9 cellular contexts compared by ENCODE assay signal in the genomic region with DNA sequence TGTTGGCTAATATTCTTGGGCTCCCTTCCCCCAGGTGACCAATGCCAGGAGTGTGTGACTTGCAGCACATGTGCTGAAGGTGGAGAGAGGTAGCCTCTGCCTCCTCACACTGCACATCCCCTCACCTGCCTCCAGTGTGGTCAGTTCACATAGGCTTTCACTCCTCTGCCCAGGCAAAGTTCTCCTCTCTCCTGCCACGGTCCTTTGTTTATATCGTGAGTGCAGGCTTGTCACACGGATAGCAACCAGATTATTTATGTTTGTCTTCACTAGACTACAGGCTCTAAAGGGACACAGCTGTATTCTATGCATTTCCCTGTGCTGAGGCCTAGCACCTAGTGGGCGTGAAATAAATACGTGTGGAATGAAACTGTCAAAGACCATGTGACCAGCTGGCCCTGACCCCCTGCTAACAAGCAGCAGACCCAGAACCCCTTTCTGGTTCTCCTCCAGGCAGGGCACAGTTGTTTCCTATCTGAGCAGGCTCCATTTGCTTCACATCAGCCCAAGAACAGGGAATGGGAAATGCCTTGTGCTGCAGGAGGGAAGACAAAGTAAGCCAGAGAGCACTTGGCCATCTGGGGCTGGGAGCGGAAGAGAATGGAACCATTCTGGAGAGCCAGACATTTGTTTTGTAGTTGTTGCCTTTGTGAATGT. TPM values are rescaled to one million over a fixed set of nuclear protein-coding genes. Genes with fewer than 3 reads are reported as not detected.
A peak's percentile ranks its signal among the peaks of the same experiment; 100 is the strongest.
DNase-seq lines count a peak whose midpoint lies in the region; ATAC-seq and TF ChIP-seq lines count a peak whose summit lies in the region.
"Had no signal": no experiment of that assay in that cellular context is flagged by ENCODE, and none has a peak within 500 bp of the region (broad histone marks: within the 10 kb centered on the region; RNA-seq: fewer than 3 reads in every experiment).

No MANE protein-coding gene starts in this region.

- no peaks in the 10 kb centered on the region for H3K27me3 ChIP-seq in gastrocnemius medialis
- no peaks in the 10 kb centered on the region for H3K27me3 ChIP-seq in esophagus squamous epithelium

- H3K4me3 ChIP-seq in astrocyte of the cerebellum (ENCODE audit: low read depth, low read length) (no peak overlapping the region), gastrocnemius medialis (no peak overlapping the region), esophagus squamous epithelium (no peak overlapping the region)

- POLR2A ChIA-PET in HEK293T (lab: Yijun Ruan, JAX), result interaction anchor here (1.2 to 3.1 kb wide), 2 partner anchors 31 to 76 kb away, joined by 3 to 13 read pairs; partner anchors contain the start of genes NFYA and OARD1

- WGBS in esophagus squamous epithelium, 2 donors, result 38 to 43% methylated on average over 5 to 6 of the region's 6 CpGs

- TF ChIP-seq CTCF in astrocyte of the cerebellum (IDR thresholded peaks at IDR 0.05; ENCODE audit: low read depth, low read length, missing control alignments) (no peak), gastrocnemius medialis (IDR thresholded peaks at IDR 0.05 in 4 of 5, conservative IDR thresholded peaks at IDR 0.05 in 1 of 5) (no peak), esophagus squamous epithelium (IDR thresholded peaks at IDR 0.05) (no peak)

- H3K9me3 ChIP-seq in gastrocnemius medialis, result no peaks in the 10 kb centered on the region
- H3K9me3 ChIP-seq in esophagus squamous epithelium, result no peaks in the 10 kb centered on the region

- in situ Hi-C loops in astrocyte of the cerebellum (cut with HindIII; ENCODE audit: low sequenced_read_pairs), result no loop called here
- in situ Hi-C loops in gastrocnemius medialis (cut with MboI; ENCODE audit: low sequenced_read_pairs in 4 of 4), result no loop called here

- no peak for TF ChIP-seq POLR2A in gastrocnemius medialis (IDR thresholded peaks at IDR 0.05)
- no peak for TF ChIP-seq POLR2A in esophagus squamous epithelium (IDR thresholded peaks at IDR 0.05)

- CTCF ChIA-PET in HEK293T (lab: Yijun Ruan, JAX), result interaction anchor here (1.3 to 1.6 kb wide), 2 partner anchors 31 to 85 kb away, joined by 5 read pairs; no protein-coding TSS in a partner anchor

- H3K36me3 ChIP-seq in gastrocnemius medialis, result no peaks in the 10 kb centered on the region
- H3K36me3 ChIP-seq in esophagus squamous epithelium, result no peaks in the 10 kb centered on the region

- DNase-seq in HEK293T (ENCODE audit: extremely low spot score) (peak; percentile 11), astrocyte of the cerebellum (ENCODE audit: low read depth) (peak; percentile 9), iPS-NIHi7 (ENCODE audit: extremely low spot score) (peak; percentile 40), gastrocnemius medialis (no peak), NCI-H345 (lab: John Stamatoyannopoulos, UW) (no peak), esophagus squamous epithelium (lab: John Stamatoyannopoulos, UW) (no peak)
- DNase-seq in stimulated activated CD4-positive, alpha-beta T cell treated with anti-CD3 and anti-CD28 coated beads, Interleukin-2, amount 100 ng/mL, for 48 hours, result no peak
- DNase-seq: HCEC 1CT had no signal

- intact Hi-C loops in gastrocnemius medialis (cut with DNase I; ENCODE audit: low total_unique reads) (loop anchor here (5.0 kb wide), 1 partner anchor 59 kb away; no protein-coding TSS in a partner anchor), esophagus squamous epithelium (cut with DNase I) (no loop called here)

- H3K27ac ChIP-seq in gastrocnemius medialis (peak overlapping the region; percentile 21 to 78 (median 61)), esophagus squamous epithelium (peak overlapping the region in 1 of 4 donors; percentile 12)

- ATAC-seq in gastrocnemius medialis, result no peak
- ATAC-seq in HG02884 (IDR thresholded peaks at IDR 0.05; ENCODE audit: unreplicated experiment), result no peak

- H3K4me1 ChIP-seq in gastrocnemius medialis (peaks cover 27 to 29% of the 10 kb centered on the region in 2 donors), esophagus squamous epithelium (peaks cover 0 to 22% (median 4%) of the 10 kb centered on the region in 3 donors)

TF ChIP-seq in HEK293T, 16 proteins besides CTCF, POLR2A, EP300 and RAD21:
- TF ChIP-seq ELF4 (IDR thresholded peaks at IDR 0.05) (no peak), PKNOX1 (IDR thresholded peaks at IDR 0.05) (peak; percentile 57), L3MBTL2 (conservative IDR thresholded peaks at IDR 0.05) (no peak), SUZ12 (IDR thresholded peaks at IDR 0.05) (no peak), FOXA1 (IDR thresholded peaks at IDR 0.05) (no peak), NFRKB (IDR thresholded peaks at IDR 0.05) (no peak), TARDBP (IDR thresholded peaks at IDR 0.05) (no peak)

RNA-seq across cellular contexts. Expression of gene UNC5CL, which starts 42.3 kb away (rescaled TPM):
- under 1 TPM; 0.20 to 0.52 (median 0.29) TPM for total RNA-seq in gastrocnemius medialis
- 1 to 10 TPM in 2 of 4 donors, under 1 TPM in 2; 0.42 to 1.2 (median 0.81) TPM for total RNA-seq in esophagus squamous epithelium

RNA-seq across cellular contexts. Expression of gene TSPO2, which starts 45.5 kb away (rescaled TPM):
- not detected for total RNA-seq in gastrocnemius medialis
- not detected for total RNA-seq in esophagus squamous epithelium

RNA-seq across cellular contexts. Expression of gene APOBEC2, which starts 56.3 kb away (rescaled TPM):
- total RNA-seq in gastrocnemius medialis, result 100 to 1,000 TPM in 2 of 4 donors, 10 to 100 TPM in 2; 93.9 to 315 (median 106) TPM
- total RNA-seq in esophagus squamous epithelium, result 1 to 10 TPM in 1 of 4 donors, not detected in 3; 2.2 TPM

Comparison
In these comparisons a context has a peak if more than half of its experiments do, and no peak if none do; other contexts are left out.
1. DNase-seq: peak in HEK293T (single experiment), astrocyte of the cerebellum (single experiment) and iPS-NIHi7 (single experiment); none in gastrocnemius medialis (0 of 2), NCI-H345 (single experiment), esophagus squamous epithelium (single experiment) and stimulated activated CD4-positive, alpha-beta T cell treated with anti-CD3 and anti-CD28 coated beads, Interleukin-2, amount 100 ng/mL, for 48 hours (0 of 2).
2. RNA of gene APOBEC2, which starts 56.3 kb away (total RNA-seq): 93.9 to 315 TPM in gastrocnemius medialis; 2.2 TPM in esophagus squamous epithelium; every median in the first group is over 10 times any median in the second.